Comparison of ENCODE assay signal across 8 cellular contexts in the genomic region with DNA sequence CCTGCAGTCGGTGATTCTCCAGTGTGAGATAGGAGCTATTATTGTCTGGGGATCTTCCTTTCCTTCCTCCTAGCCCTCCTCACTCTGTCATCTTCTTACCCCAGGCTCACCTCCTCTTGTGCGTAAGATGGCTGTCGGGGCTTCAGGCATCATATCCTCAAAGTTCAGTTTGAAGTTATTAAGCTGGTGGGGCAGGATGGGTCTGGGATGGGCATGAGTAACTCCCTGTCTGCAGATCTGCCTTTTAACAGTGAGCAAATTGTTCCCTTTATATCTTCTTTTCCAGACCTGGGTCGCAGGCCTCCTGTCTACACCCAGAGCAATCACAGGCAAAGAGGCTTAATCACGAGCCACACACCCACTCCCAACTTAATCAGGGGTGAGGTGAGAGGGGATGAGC. TPM values are rescaled to one million over a fixed set of nuclear protein-coding genes. Genes with fewer than 3 reads are reported as not detected.
DNase-seq lines count a peak whose midpoint lies in the region; ATAC-seq, FAIRE-seq and TF ChIP-seq lines count a peak whose summit lies in the region.

No MANE protein-coding gene starts in this region.

- no peak for ATAC-seq in HG03439 (IDR thresholded peaks at IDR 0.05; ENCODE audit: unreplicated experiment)

- DNase-seq in AG04449 (ENCODE audit: low read depth, low spot score) (no peak), ascending aorta (ENCODE audit: low spot score in 2 of 2) (no peak), mesendoderm (no peak), GOT3 (lab: John Stamatoyannopoulos, UW) (no peak), urothelium cell line (ENCODE audit: low spot score) (no peak), mucosa of gallbladder (ENCODE audit: low spot score) (no peak)

- no peak for FAIRE-seq in urothelium cell line (lab: Jason Lieb, UNC)

- no peaks in the 10 kb centered on the region for H3K36me3 Mint-ChIP-seq in IgD-negative memory B cell

- H3K9me3 ChIP-seq in ascending aorta: no peaks in the 10 kb centered on the region

- no peaks in the 10 kb centered on the region for H3K36me3 ChIP-seq in ascending aorta
- H3K36me3 ChIP-seq in mesendoderm (ENCODE audit: control insufficient read depth, insufficient read depth, low read length): no peaks in the 10 kb centered on the region

- no peaks in the 10 kb centered on the region for H3K79me1 ChIP-seq in mesendoderm (ENCODE audit: low read length)

- H3K27ac ChIP-seq in ascending aorta: peak overlapping the region in 1 of 2 donors; percentile 49
- H3K27ac ChIP-seq in mesendoderm (ENCODE audit: low read depth, low read length): no peak overlapping the region

- TF ChIP-seq CTCF in AG04449 (IDR thresholded peaks at IDR 0.05; ENCODE audit: insufficient read depth, low read length, missing control alignments) (no peak), ascending aorta (IDR thresholded peaks at IDR 0.05) (no peak)

- no peaks in the 10 kb centered on the region for H3K79me2 ChIP-seq in mesendoderm (ENCODE audit: control insufficient read depth, insufficient read depth, low read length)

- no peak overlapping the region for H3K4me2 ChIP-seq in mesendoderm (ENCODE audit: low read length)

- POLR2A ChIA-PET in AG04449 (lab: Yijun Ruan, JAX): interaction anchor here (0.6 to 1.1 kb wide), 2 partner anchors 11 to 66 kb away, joined by 3 read pairs; no protein-coding TSS in a partner anchor

- H4K5ac ChIP-seq in mesendoderm (ENCODE audit: low read length): no peak overlapping the region

- no peak overlapping the region for H2BK120ac ChIP-seq in mesendoderm (ENCODE audit: low read depth, low read length)

- no peak overlapping the region for H3K23ac ChIP-seq in mesendoderm (ENCODE audit: low read length)

- no peak overlapping the region for H3K4ac ChIP-seq in mesendoderm (ENCODE audit: low read depth, low read length)

- H3K18ac ChIP-seq in mesendoderm (ENCODE audit: low read length): no peak overlapping the region

- no peak overlapping the region for H2AK5ac ChIP-seq in mesendoderm (ENCODE audit: low read length)

- no peaks in the 10 kb centered on the region for H3K9me3 Mint-ChIP-seq in IgD-negative memory B cell

- H3K27ac Mint-ChIP-seq in IgD-negative memory B cell: peak overlapping the region; percentile 79 to 92 (median 87)

- peaks cover 1% of the 10 kb centered on the region for H3K27me3 Mint-ChIP-seq in IgD-negative memory B cell

- peaks cover 22 to 40% (median 30%) of the 10 kb centered on the region in 3 donors for H3K4me1 Mint-ChIP-seq in IgD-negative memory B cell

- H3K9ac ChIP-seq in mesendoderm (ENCODE audit: low read length): peak overlapping the region; percentile 75

- no peak overlapping the region for H2BK5ac ChIP-seq in mesendoderm (ENCODE audit: low read length)

- peak overlapping the region; percentile 73 for H3K56ac ChIP-seq in mesendoderm (ENCODE audit: low read length)

- CTCF ChIA-PET in AG04449 (lab: Yijun Ruan, JAX): interaction anchor here (1.4 kb wide), 1 partner anchor 13 kb away, joined by 3 read pairs; no protein-coding TSS in a partner anchor

- H3K27me3 ChIP-seq in ascending aorta (no peaks in the 10 kb centered on the region), mesendoderm (ENCODE audit: insufficient read depth, low read length, poor library complexity) (no peaks in the 10 kb centered on the region)

- intact Hi-C loops in ascending aorta (cut with DNase I): loop anchor here (10.0 kb wide), 3 partner anchors 177 to 703 kb away; a partner anchor contains a TSS

- H3K4me3 Mint-ChIP-seq in IgD-negative memory B cell: peak overlapping the region; percentile 81 to 93 (median 84)

- H2BK15ac ChIP-seq in mesendoderm (replicated peaks; ENCODE audit: low read depth): no peak overlapping the region

- no peak overlapping the region for H4K8ac ChIP-seq in mesendoderm (ENCODE audit: low read depth, low read length)

- H3K4me3 ChIP-seq in AG04449 (ENCODE audit: low read depth, low read length) (peak overlapping the region; percentile 63), ascending aorta (peak overlapping the region; percentile 66 to 72), mesendoderm (ENCODE audit: low read length) (no peak overlapping the region)

- no peaks in the 10 kb centered on the region for H3K4me1 ChIP-seq in ascending aorta
- H3K4me1 ChIP-seq in mesendoderm (ENCODE audit: control insufficient read depth, low read depth, low read length): no peaks in the 10 kb centered on the region

- WGBS in mesendoderm (ENCODE audit: extremely low coverage, insufficient coverage, low lambda C conversion rate): no CpG with 5 or more reads among the region's 5 CpGs

RNA-seq across cellular contexts. Expression of a gene that starts 0.9 kb away (rescaled TPM):
- 19.0 TPM for polyA plus RNA-seq in IgD-negative memory B cell
- total RNA-seq in ascending aorta: 152 TPM
- polyA plus RNA-seq in mesendoderm (2013, experiment 1 of 2): 21.8 TPM
- 20.8 TPM for polyA plus RNA-seq in mesendoderm (2013, experiment 2 of 2)
- 16.0 TPM for total RNA-seq in mucosa of gallbladder
